Comparison of ENCODE assay signal across 10 cellular contexts in genomic region chr14:64569108-64570045, GRCh38. TPM values are rescaled to one million over a fixed set of nuclear protein-coding genes. Genes with fewer than 3 reads are reported as not detected.
DNase-seq lines count a peak whose midpoint lies in the region; ATAC-seq, FAIRE-seq and TF ChIP-seq lines count a peak whose summit lies in the region.
"Had no signal": no experiment of that assay in that cellular context is flagged by ENCODE, and none has a peak within 500 bp of the region (broad histone marks: within the 10 kb centered on the region; RNA-seq: fewer than 3 reads in every experiment).

No MANE protein-coding gene starts in this region.

- DNase-seq in HFF-Myc (ENCODE audit: extremely low read depth, low read depth) (peak; percentile 27), astrocyte of the spinal cord (ENCODE audit: low read depth, low spot score) (peak; percentile 74), iPS-NIHi7 (ENCODE audit: extremely low spot score) (peak; percentile 49), gastrocnemius medialis (peak; percentile 70 to 85), D721Med (ENCODE audit: insufficient read length, low spot score) (no peak), AML-193 (lab: John Stamatoyannopoulos, UW) (no peak), NCI-H446 treated with DMSO at 0.1 percent for 48 hours (lab: John Stamatoyannopoulos, UW) (no peak), GM19239 (ENCODE audit: insufficient read length, low spot score) (no peak)
- DNase-seq: activated CD4-positive, CD25-positive, alpha-beta regulatory T cell; stimulated activated naive CD8-positive, alpha-beta T cell treated with anti-CD3 and anti-CD28 coated beads, Interleukin-15, Interleukin-2, amounts not matched to agents 100 U/mL and 50 U/mL, for 24 hours had no signal

- no peak for TF ChIP-seq CTCF in HFF-Myc (IDR thresholded peaks at IDR 0.05; ENCODE audit: low read depth, low read length, missing control alignments)
- TF ChIP-seq CTCF in astrocyte of the spinal cord (IDR thresholded peaks at IDR 0.05; ENCODE audit: low read depth, low read length), result no peak
- TF ChIP-seq CTCF in gastrocnemius medialis (IDR thresholded peaks at IDR 0.05 in 4 of 5, conservative IDR thresholded peaks at IDR 0.05 in 1 of 5), result no peak
- TF ChIP-seq CTCF in D721Med (IDR thresholded peaks at IDR 0.05; ENCODE audit: insufficient read depth, missing control alignments), result no peak

- H3K27ac ChIP-seq in gastrocnemius medialis, result peak overlapping the region; percentile 76 to 92 (median 85)

- in situ Hi-C loops in astrocyte of the spinal cord (cut with HindIII; ENCODE audit: low sequenced_read_pairs) (no loop called here), gastrocnemius medialis (cut with MboI; ENCODE audit: low sequenced_read_pairs in 4 of 4) (no loop called here)

- no peaks in the 10 kb centered on the region for H3K36me3 ChIP-seq in gastrocnemius medialis

- no peak overlapping the region for H3K4me3 ChIP-seq in HFF-Myc (replicated peaks; ENCODE audit: low read depth, low read length)
- H3K4me3 ChIP-seq in astrocyte of the spinal cord (ENCODE audit: low read depth, low read length), result no peak overlapping the region
- H3K4me3 ChIP-seq in gastrocnemius medialis, result no peak overlapping the region

- no peak for TF ChIP-seq POLR2A in gastrocnemius medialis (IDR thresholded peaks at IDR 0.05)

- H3K4me1 ChIP-seq in gastrocnemius medialis, result peaks cover 53 to 67% of the 10 kb centered on the region in 2 donors

- ATAC-seq in gastrocnemius medialis, result peak; percentile 93 to 94
- ATAC-seq: stimulated activated naive CD8-positive, alpha-beta T cell treated with anti-CD3 and anti-CD28 coated beads, Interleukin-15, Interleukin-2, amounts not matched to agents 100 U/mL and 50 U/mL, for 24 hours had no signal

- H3K9me3 ChIP-seq in gastrocnemius medialis, result no peaks in the 10 kb centered on the region

- no peaks in the 10 kb centered on the region for H3K27me3 ChIP-seq in gastrocnemius medialis

- intact Hi-C loops in gastrocnemius medialis (cut with DNase I; ENCODE audit: low total_unique reads), result loop anchor here (1.0 to 5.0 kb wide), 3 partner anchors 29 to 68 kb away; partner anchors contain the start of gene HSPA2

- FAIRE-seq in D721Med (lab: Jason Lieb, UNC), result no peak
- no peak for FAIRE-seq in GM19239 (lab: Jason Lieb, UNC)

RNA-seq across cellular contexts. Expression of gene PPP1R36, which starts 19.6 kb away (rescaled TPM):
- total RNA-seq in gastrocnemius medialis, result 1 to 10 TPM in 1 of 4 donors, under 1 TPM in 2, not detected in 1; 0.31 to 2.4 (median 0.55) TPM

RNA-seq across cellular contexts. Expression of gene HSPA2, which starts 28.8 kb away (rescaled TPM):
- 100 to 1,000 TPM in 2 of 4 donors, 10 to 100 TPM in 2; 69.6 to 113 (median 96.4) TPM for total RNA-seq in gastrocnemius medialis

Comparison
In these comparisons a context has a peak if more than half of its experiments do, and no peak if none do; other contexts are left out.
1. DNase-seq: peak in HFF-Myc (single experiment), astrocyte of the spinal cord (single experiment), iPS-NIHi7 (single experiment) and gastrocnemius medialis (2 of 2); none in D721Med (single experiment), AML-193 (0 of 2), NCI-H446 treated with DMSO at 0.1 percent for 48 hours (single experiment) and GM19239 (single experiment).